ENCODE assay signal across 29 cellular contexts in genomic region chr10:123101844-123102243, GRCh38. TPM values are rescaled to one million over a fixed set of nuclear protein-coding genes. Genes with fewer than 3 reads are reported as not detected.
"Had no signal": no experiment of that assay in that cellular context is flagged by ENCODE, and none has a peak within 500 bp of the region (broad histone marks: within the 10 kb centered on the region; RNA-seq: fewer than 3 reads in every experiment).

No MANE protein-coding gene starts in this region.

- DNase-seq: dorsolateral prefrontal cortex; effector CD4-positive, alpha-beta T cell; foreskin fibroblast; gastrocnemius medialis; head of caudate nucleus; kidney; left cardiac atrium; left ventricle myocardium superior; lower lobe of right lung; naive B cell; nucleus accumbens; sigmoid colon; spleen; stimulated activated CD4-positive, alpha-beta T cell treated with anti-CD3 and anti-CD28 coated beads, Interleukin-4, amount 100 ng/mL, for 4 hours; stimulated activated naive CD8-positive, alpha-beta T cell treated with anti-CD3 and anti-CD28 coated beads, Interleukin-15, Interleukin-2, amounts not matched to agents 100 U/mL and 50 U/mL, for 24 hours; substantia nigra; testis; tibial artery; upper lobe of left lung had no signal

- H3K4me1 ChIP-seq: gastrocnemius medialis, lower lobe of right lung, prostate gland, right atrium auricular region, sigmoid colon, spleen, testis, tibial artery, upper lobe of left lung had no signal

- ATAC-seq: gastrocnemius medialis; left cardiac atrium; left ventricle myocardium superior; lower lobe of right lung; stimulated activated memory B cell treated with anti-CD40 and anti-IgM and Interleukin-4, amounts not matched to agents 10 μg/mL and 1 μg/mL and 100 μg/mL, for 72 hours; stimulated activated naive CD8-positive, alpha-beta T cell treated with anti-CD3 and anti-CD28 coated beads, Interleukin-15, Interleukin-2, amounts not matched to agents 100 U/mL and 50 U/mL, for 24 hours had no signal

- H3K36me3 ChIP-seq: gastrocnemius medialis, lower lobe of right lung, prostate gland, right atrium auricular region, sigmoid colon, spleen, tibial artery, upper lobe of left lung had no signal

- H3K27me3 ChIP-seq: dorsolateral prefrontal cortex, gastrocnemius medialis, right atrium auricular region, sigmoid colon, testis, upper lobe of left lung had no signal

- H3K4me3 ChIP-seq: dorsolateral prefrontal cortex, gastrocnemius medialis, lower lobe of right lung, prostate gland, right atrium auricular region, sigmoid colon, spleen, testis, tibial artery, upper lobe of left lung had no signal

- H3K27ac ChIP-seq: dorsolateral prefrontal cortex, epithelial cell of prostate, gastrocnemius medialis, lower lobe of right lung, prostate gland, right atrium auricular region, sigmoid colon, spleen, testis, tibial artery, upper lobe of left lung had no signal

- H3K9me3 ChIP-seq: gastrocnemius medialis, lower lobe of right lung, prostate gland, right atrium auricular region, sigmoid colon, spleen, testis, tibial artery, upper lobe of left lung had no signal

RNA-seq across cellular contexts. Expression of gene HMX3, which starts 33.9 kb away (rescaled TPM):
- total RNA-seq: cerebellum, dorsolateral prefrontal cortex, esophagus mucosa, gastrocnemius medialis, glomerular endothelial cell, kidney, left ventricle myocardium superior, lower lobe of right lung, mononuclear cell, osteocyte, prostate gland, right atrium auricular region, skeletal muscle tissue, spleen, upper lobe of left lung had no signal
- polyA plus RNA-seq: spleen had no signal

RNA-seq across cellular contexts. Expression of gene HMX2, which starts 46.1 kb away (rescaled TPM):
- total RNA-seq: cerebellum, dorsolateral prefrontal cortex, esophagus mucosa, gastrocnemius medialis, glomerular endothelial cell, left cardiac atrium, left ventricle myocardium superior, lower lobe of right lung, mononuclear cell, osteocyte, right atrium auricular region, skeletal muscle tissue, spleen, upper lobe of left lung had no signal
